ENCODE assay signal across 2 cellular contexts in genomic region chr3:101902041-101902440, GRCh38.
A peak's percentile ranks its signal among the peaks of the same experiment; 100 is the strongest.
TF ChIP-seq lines count a peak whose summit lies in the region.

No MANE protein-coding gene starts in this region.

TF ChIP-seq in A549, 52 proteins besides CTCF, POLR2A, EP300 and RAD21 (continued from another document):
- TF ChIP-seq E2F6 (IDR thresholded peaks at IDR 0.05; ENCODE audit: borderline replicate concordance, low read depth) (no peak), JUNB (IDR thresholded peaks at IDR 0.05) (peak; percentile 54), REST (IDR thresholded peaks at IDR 0.05) (no peak), MAFK (IDR thresholded peaks at IDR 0.05; ENCODE audit: partially characterized antibody) (no peak), FOSL2 (IDR thresholded peaks at IDR 0.05) (peak; percentile 39; the same call in 1 of the 2 replicates), FOSL2 (CRISPR knock-in tag; IDR thresholded peaks at IDR 0.05) (peak; percentile 84), RFX5 (IDR thresholded peaks at IDR 0.05) (no peak), EHF (CRISPR knock-in tag; IDR thresholded peaks at IDR 0.05) (no peak), PHF8 (IDR thresholded peaks at IDR 0.05; ENCODE audit: borderline replicate concordance, low read depth) (no peak), ELK1 (IDR thresholded peaks at IDR 0.05; ENCODE audit: low read depth, low read length) (no peak), RCOR1 (IDR thresholded peaks at IDR 0.05; ENCODE audit: low read depth, low read length) (no peak), ZSCAN20 (CRISPR knock-in tag; IDR thresholded peaks at IDR 0.05) (no peak), PBX3 (IDR thresholded peaks at IDR 0.05) (no peak), ZFP36 (IDR thresholded peaks at IDR 0.05; ENCODE audit: borderline replicate concordance, partially characterized antibody) (no peak), NR3C1 (IDR thresholded peaks at IDR 0.05) (no peak), ATOH8 (CRISPR knock-in tag; IDR thresholded peaks at IDR 0.05; ENCODE audit: low read depth) (no peak), BHLHE40 (IDR thresholded peaks at IDR 0.05; ENCODE audit: low read depth, low read length) (no peak)

TF ChIP-seq in WTC11, 78 proteins besides CTCF, POLR2A, EP300 and RAD21 (continued from another document):
- no peak for TF ChIP-seq ATF2 (CRISPR knock-in tag; IDR thresholded peaks at IDR 0.05; ENCODE audit: borderline replicate concordance, low read depth)
- no peak for TF ChIP-seq MYBL2 (CRISPR knock-in tag; IDR thresholded peaks at IDR 0.05)
- no peak for TF ChIP-seq IRF1 (CRISPR knock-in tag; IDR thresholded peaks at IDR 0.05)
